11 cellular contexts compared by ENCODE assay signal in the genomic region with DNA sequence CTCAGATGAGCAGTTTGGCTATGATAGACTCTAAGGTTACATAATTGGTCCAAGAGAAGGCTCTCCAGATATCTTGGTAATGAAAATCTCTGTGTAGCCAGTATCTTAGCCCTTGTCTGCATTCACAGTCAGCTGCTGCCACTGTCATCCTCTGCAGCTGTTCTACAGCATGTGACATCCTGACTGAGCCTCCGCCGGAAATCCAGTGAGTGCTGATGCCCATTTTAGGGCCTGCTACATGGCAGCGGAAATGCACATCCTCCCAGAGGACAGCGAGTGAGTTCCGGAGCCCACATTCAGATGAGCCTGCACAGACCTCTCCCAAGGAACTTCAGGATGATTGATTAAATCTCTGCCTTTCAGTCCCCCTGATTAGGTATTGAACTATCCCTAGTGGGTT.
DNase-seq lines count a peak whose midpoint lies in the region.
"Had no signal": no experiment of that assay in that cellular context is flagged by ENCODE, and none has a peak within 500 bp of the region (broad histone marks: within the 10 kb centered on the region; RNA-seq: fewer than 3 reads in every experiment).

No MANE protein-coding gene starts in this region.

- no peaks in the 10 kb centered on the region for H3K4me1 ChIP-seq in effector memory CD4-positive, alpha-beta T cell (ENCODE audit: control insufficient read depth, insufficient read depth, low read length, poor library complexity, severe bottlenecking)
- H3K4me1 ChIP-seq: HAP-1 had no signal

- H3K4me3 ChIP-seq in effector memory CD4-positive, alpha-beta T cell (ENCODE audit: insufficient read depth, low read depth, low read length, poor library complexity, severe bottlenecking), result no peak overlapping the region
- H3K4me3 ChIP-seq: HAP-1 had no signal

- no peaks in the 10 kb centered on the region for H3K27me3 ChIP-seq in effector memory CD4-positive, alpha-beta T cell (replicated peaks; ENCODE audit: control insufficient read depth, insufficient read depth, low read length, poor library complexity, severe bottlenecking)

- H3K27ac ChIP-seq in effector memory CD4-positive, alpha-beta T cell (ENCODE audit: insufficient read depth, low read length, poor library complexity, severe bottlenecking), result no peak overlapping the region

- DNase-seq in SHP77 (lab: John Stamatoyannopoulos, UW) (peak; percentile 44 to 71), SHP77 treated with DMSO at 0.1 percent for 48 hours (lab: John Stamatoyannopoulos, UW) (no peak), LHCN-M2 (ENCODE audit: low read depth) (peak; percentile 91), posterior cingulate gyrus (peak; percentile 16 to 93 (median 42)), NCI-H2196 (lab: John Stamatoyannopoulos, UW; ENCODE audit: unreplicated experiment) (no peak), HuH-7.5 (ENCODE audit: low spot score) (no peak)
- peak in 2 of 3 donors; percentile 1 to 2 for DNase-seq in effector memory CD4-positive, alpha-beta T cell
- no peak for DNase-seq in effector CD8-positive, alpha-beta T cell (lab: John Stamatoyannopoulos, UW)
- DNase-seq: activated effector memory CD4-positive, alpha-beta T cell treated with anti-CD3 and anti-CD28 coated beads, Interleukin-2, amount 50 U/mL, for 16 hours; cortex of kidney had no signal

- intact Hi-C loops in posterior cingulate gyrus (cut with DNase I), result no loop called here

- H3K9me3 ChIP-seq in effector memory CD4-positive, alpha-beta T cell (ENCODE audit: control insufficient read depth, low read length), result no peaks in the 10 kb centered on the region
- H3K9me3 ChIP-seq: HAP-1 had no signal

- H3K36me3 ChIP-seq in effector memory CD4-positive, alpha-beta T cell (ENCODE audit: control insufficient read depth, insufficient read depth, low read length), result no peaks in the 10 kb centered on the region
- H3K36me3 ChIP-seq: HAP-1 had no signal

Comparison
In these comparisons a context has a peak if more than half of its experiments do, and no peak if none do; other contexts are left out.
1. DNase-seq: peak in SHP77 (2 of 2), LHCN-M2 (single experiment), effector memory CD4-positive, alpha-beta T cell (2 of 3) and posterior cingulate gyrus (10 of 10); none in SHP77 treated with DMSO at 0.1 percent for 48 hours (single experiment), NCI-H2196 (single experiment), HuH-7.5 (single experiment) and effector CD8-positive, alpha-beta T cell (single experiment).